In the genomic region with DNA sequence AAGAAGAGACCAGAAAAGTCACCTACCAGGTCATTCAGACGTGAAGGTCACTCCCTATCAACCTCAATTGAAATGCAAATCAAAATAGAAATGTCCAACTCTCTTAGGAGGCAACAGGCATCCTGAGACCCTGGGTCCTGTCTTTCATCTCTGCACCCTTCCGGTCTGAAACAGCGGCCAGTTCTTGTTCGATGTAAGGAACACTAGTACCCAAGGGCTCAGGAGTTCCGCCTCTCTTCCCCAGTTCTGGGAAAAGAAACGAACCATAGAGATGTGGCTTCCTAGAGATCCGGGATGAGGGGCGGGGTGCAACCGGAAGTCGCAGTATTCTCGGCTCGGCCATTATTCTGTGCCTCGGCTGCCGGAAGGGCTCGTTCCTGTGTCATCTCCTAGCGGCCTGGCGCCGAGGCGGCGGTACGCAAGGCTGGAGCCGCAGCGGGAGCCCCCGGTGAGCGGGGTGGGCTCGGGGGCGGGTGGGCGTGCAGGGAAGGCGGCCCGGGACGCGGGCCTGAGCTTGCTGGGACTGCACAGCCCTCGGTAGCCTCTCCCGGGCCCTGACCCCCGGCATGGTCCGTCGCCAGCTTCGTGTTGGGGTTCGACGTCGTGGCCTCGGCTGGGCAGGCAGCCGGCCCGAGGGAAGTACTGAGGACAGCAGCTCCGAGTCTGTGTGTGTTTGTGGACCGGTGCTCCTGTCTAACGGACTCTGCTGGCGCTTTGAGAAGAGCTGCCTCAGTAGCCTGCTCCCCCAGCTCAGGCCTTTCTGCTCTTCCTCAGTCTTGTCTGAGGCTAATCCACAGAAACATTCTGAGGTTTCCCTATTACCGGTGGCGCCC, we compare ENCODE assay signal across 8 cellular contexts. TPM values are rescaled to one million over a fixed set of nuclear protein-coding genes. Genes with fewer than 3 reads are reported as not detected.
DNase-seq lines count a peak whose midpoint lies in the region; ATAC-seq and TF ChIP-seq lines count a peak whose summit lies in the region.

A gene (plus strand): TSS at position 341 of the 833 bp plus-strand sequence. CDS start 4,119 bp downstream, outside the sequence.

- peaks cover 21% of the 10 kb centered on the region for H3K4me1 Mint-ChIP-seq in T-helper 1 cell treated with Interleukin-12 subunit alpha and Interleukin-12 subunit beta and Interleukin-4 antibody, amounts not matched to agents 30 μg/mL and 1 μg/mL, for 36 hours (ENCODE audit: low read depth)

- TF ChIP-seq CTCF in GM12874 (IDR thresholded peaks at IDR 0.05; ENCODE audit: insufficient read depth, low read depth, low read length), result 0 out of 2 replicates have a peak, but pooled peaks have one; percentile 3
- TF ChIP-seq CTCF in vagina (IDR thresholded peaks at IDR 0.05), result no peak

- H3K9me3 ChIP-seq in vagina, result no peaks in the 10 kb centered on the region

- no peaks in the 10 kb centered on the region for H3K27me3 Mint-ChIP-seq in T-helper 1 cell treated with Interleukin-12 subunit alpha and Interleukin-12 subunit beta and Interleukin-4 antibody, amounts not matched to agents 30 μg/mL and 1 μg/mL, for 36 hours (ENCODE audit: low read depth)

- H3K36me3 Mint-ChIP-seq in T-helper 1 cell treated with Interleukin-12 subunit alpha and Interleukin-12 subunit beta and Interleukin-4 antibody, amounts not matched to agents 30 μg/mL and 1 μg/mL, for 36 hours (ENCODE audit: low read depth), result peaks cover 20% of the 10 kb centered on the region

- H3K36me3 ChIP-seq in vagina, result peaks cover 0 to 11% of the 10 kb centered on the region in 2 donors

- peaks cover 23% of the 10 kb centered on the region for H3K4me1 ChIP-seq in vagina

- intact Hi-C loops in vagina (cut with DNase I), result no loop called here

- peak within 1 kb of the TSS; percentile 84 for H3K4me3 Mint-ChIP-seq in T-helper 1 cell treated with Interleukin-12 subunit alpha and Interleukin-12 subunit beta and Interleukin-4 antibody, amounts not matched to agents 30 μg/mL and 1 μg/mL, for 36 hours

- DNase-seq in NCI-H1417 (lab: John Stamatoyannopoulos, UW), result peak; percentile 84 to 92 (median 85)
- DNase-seq in hepatic stellate cell (ENCODE audit: low spot score), result peak; percentile 86
- peak; percentile 91 for DNase-seq in putamen (ENCODE audit: low spot score)
- peak in 1 of 2 donors; percentile 88 for DNase-seq in vagina (ENCODE audit: extremely low spot score in 2 of 2)

- no peaks in the 10 kb centered on the region for H3K9me3 Mint-ChIP-seq in T-helper 1 cell treated with Interleukin-12 subunit alpha and Interleukin-12 subunit beta and Interleukin-4 antibody, amounts not matched to agents 30 μg/mL and 1 μg/mL, for 36 hours

- H3K27ac ChIP-seq in angular gyrus (ENCODE audit: low read depth, low read length), result peak within 1 kb of the TSS; percentile 25
- peak within 1 kb of the TSS; percentile 63 for H3K27ac ChIP-seq in vagina

- peak within 1 kb of the TSS; percentile 75 for H3K27ac Mint-ChIP-seq in T-helper 1 cell treated with Interleukin-12 subunit alpha and Interleukin-12 subunit beta and Interleukin-4 antibody, amounts not matched to agents 30 μg/mL and 1 μg/mL, for 36 hours

- no peaks in the 10 kb centered on the region for H3K27me3 ChIP-seq in vagina

- peak; percentile 93 for ATAC-seq in HG02623 (IDR thresholded peaks at IDR 0.05; ENCODE audit: unreplicated experiment)

- peak within 1 kb of the TSS; percentile 53 to 99 for H3K4me3 ChIP-seq in vagina

- no peak for TF ChIP-seq POLR2A in vagina (IDR thresholded peaks at IDR 0.05)

RNA-seq across cellular contexts. Expression of the gene that starts here (rescaled TPM):
- 17.9 TPM for total RNA-seq in vagina
